Comparison of ENCODE assay signal across 8 cellular contexts in the genomic region with DNA sequence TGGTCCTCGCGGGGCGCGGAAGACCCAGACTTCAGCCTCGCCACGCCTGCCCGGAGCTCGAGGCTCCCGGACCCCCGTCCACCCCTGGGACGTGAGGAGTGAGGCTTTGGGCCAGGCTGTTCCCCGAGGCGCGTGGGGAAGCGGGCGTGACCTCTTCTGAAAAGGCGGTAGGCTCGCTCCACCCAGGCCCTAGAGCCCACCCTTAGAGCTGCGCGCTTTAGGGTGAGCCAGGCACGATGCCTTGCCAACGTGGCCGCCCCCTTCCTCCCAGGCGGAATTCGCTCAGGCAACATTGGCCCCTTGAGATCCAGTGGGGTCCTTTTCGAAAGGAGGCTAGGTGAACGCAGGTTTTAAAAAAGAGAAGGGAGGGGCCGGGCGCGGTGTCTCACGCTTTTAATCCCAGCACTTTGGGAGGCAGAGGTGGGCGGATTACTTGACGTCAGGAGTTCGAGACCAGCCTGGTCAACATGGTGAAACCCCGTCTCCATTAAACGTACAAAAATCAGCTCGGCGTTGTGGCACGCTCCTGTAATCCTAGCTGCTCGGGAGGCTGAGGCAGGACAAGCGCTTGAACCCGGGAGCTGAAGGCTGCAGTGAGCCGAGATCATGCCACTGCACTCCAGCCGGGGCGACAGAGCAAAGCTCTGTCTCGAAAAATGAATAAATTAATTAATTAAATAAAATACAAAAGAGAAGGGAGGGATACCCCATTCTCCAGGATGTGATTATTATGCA. TPM values are rescaled to one million over a fixed set of nuclear protein-coding genes. Genes with fewer than 3 reads are reported as not detected.
DNase-seq lines count a peak whose midpoint lies in the region; ATAC-seq and TF ChIP-seq lines count a peak whose summit lies in the region.

No MANE protein-coding gene starts in this region.

- peaks cover 51% of the 10 kb centered on the region for H3K27me3 Mint-ChIP-seq in activated naive CD8-positive, alpha-beta T cell treated with anti-CD3 and anti-CD28 coated beads for 36 hours

- peak overlapping the region; percentile 70 for H3K9ac ChIP-seq in iPS-15b (ENCODE audit: low read depth, low read length)

- DNase-seq in HFF-Myc (ENCODE audit: extremely low read depth, low read depth) (no peak), epidermal melanocyte (ENCODE audit: insufficient read length, low spot score) (no peak)
- peak; percentile 22 for DNase-seq in activated naive CD8-positive, alpha-beta T cell treated with anti-CD3 and anti-CD28 coated beads for 36 hours
- DNase-seq in stimulated activated effector memory CD8-positive, alpha-beta T cell treated with anti-CD3 and anti-CD28 coated beads, Interleukin-12 subunit alpha, Interleukin-12 subunit beta, amount 100 ng/mL, for 72 hours (ENCODE audit: low spot score in 2 of 2) = no peak

- H3K4me1 ChIP-seq in ACC112 (ENCODE audit: control insufficient read depth, insufficient read depth, low read length, unreplicated experiment) = peaks cover 26% of the 10 kb centered on the region
- H3K4me1 ChIP-seq in iPS-15b (ENCODE audit: control insufficient read depth, insufficient read depth, low read length) = no peaks in the 10 kb centered on the region

- peaks cover 44% of the 10 kb centered on the region for H3K4me1 Mint-ChIP-seq in activated naive CD8-positive, alpha-beta T cell treated with anti-CD3 and anti-CD28 coated beads for 36 hours
- peaks cover 42% of the 10 kb centered on the region for H3K4me1 Mint-ChIP-seq in stimulated activated effector memory CD8-positive, alpha-beta T cell treated with anti-CD3 and anti-CD28 coated beads, Interleukin-12 subunit alpha, Interleukin-12 subunit beta, amount 100 ng/mL, for 72 hours

- peak overlapping the region; percentile 98 for H2AFZ ChIP-seq in ACC112 (ENCODE audit: low read length, unreplicated experiment)

- H3K27ac ChIP-seq in ACC112 (ENCODE audit: low read depth, low read length) = peak overlapping the region; percentile 87

- peaks cover 4% of the 10 kb centered on the region for H3K36me3 Mint-ChIP-seq in activated naive CD8-positive, alpha-beta T cell treated with anti-CD3 and anti-CD28 coated beads for 36 hours
- H3K36me3 Mint-ChIP-seq in stimulated activated effector memory CD8-positive, alpha-beta T cell treated with anti-CD3 and anti-CD28 coated beads, Interleukin-12 subunit alpha, Interleukin-12 subunit beta, amount 100 ng/mL, for 72 hours = peaks cover 4% of the 10 kb centered on the region

- no peak overlapping the region for H3K27ac Mint-ChIP-seq in activated naive CD8-positive, alpha-beta T cell treated with anti-CD3 and anti-CD28 coated beads for 36 hours
- H3K27ac Mint-ChIP-seq in stimulated activated effector memory CD8-positive, alpha-beta T cell treated with anti-CD3 and anti-CD28 coated beads, Interleukin-12 subunit alpha, Interleukin-12 subunit beta, amount 100 ng/mL, for 72 hours = no peak overlapping the region

- H3K27me3 ChIP-seq in ACC112 (ENCODE audit: insufficient read depth, low read length) (no peaks in the 10 kb centered on the region), iPS-15b (ENCODE audit: control insufficient read depth, insufficient read depth, low read length) (peaks cover 25% of the 10 kb centered on the region)

- H3K36me3 ChIP-seq in ACC112 (ENCODE audit: insufficient read depth, low read length) = no peaks in the 10 kb centered on the region
- H3K36me3 ChIP-seq in iPS-15b (ENCODE audit: control insufficient read depth, insufficient read depth, low read length) = peaks cover 3% of the 10 kb centered on the region

- no peak for TF ChIP-seq CTCF in HFF-Myc (IDR thresholded peaks at IDR 0.05; ENCODE audit: low read depth, low read length, missing control alignments)

- H3K4me3 Mint-ChIP-seq in activated naive CD8-positive, alpha-beta T cell treated with anti-CD3 and anti-CD28 coated beads for 36 hours = peak overlapping the region; percentile 68
- H3K4me3 Mint-ChIP-seq in stimulated activated effector memory CD8-positive, alpha-beta T cell treated with anti-CD3 and anti-CD28 coated beads, Interleukin-12 subunit alpha, Interleukin-12 subunit beta, amount 100 ng/mL, for 72 hours = peak overlapping the region; percentile 61

- H3K9me3 ChIP-seq in iPS-15b (ENCODE audit: control insufficient read depth, insufficient read depth, low read length) = no peaks in the 10 kb centered on the region

- H3K4me3 ChIP-seq in ACC112 (ENCODE audit: low read depth, low read length) = peak overlapping the region; percentile 99
- H3K4me3 ChIP-seq in HFF-Myc (replicated peaks; ENCODE audit: low read depth, low read length) = peak overlapping the region; percentile 59
- peak overlapping the region; percentile 91 for H3K4me3 ChIP-seq in iPS-15b (ENCODE audit: low read depth, low read length)

- H3K79me2 ChIP-seq in ACC112 (ENCODE audit: control insufficient read depth, insufficient read depth, low read length, unreplicated experiment) = peaks cover 50% of the 10 kb centered on the region

- ATAC-seq in stimulated activated effector memory CD8-positive, alpha-beta T cell treated with anti-CD3 and anti-CD28 coated beads, Interleukin-12 subunit alpha, Interleukin-12 subunit beta, amount 100 ng/mL, for 72 hours = peak; percentile 12
- ATAC-seq in HG03469 (IDR thresholded peaks at IDR 0.05; ENCODE audit: unreplicated experiment) = no peak
- ATAC-seq in GM18861 (IDR thresholded peaks at IDR 0.05; ENCODE audit: unreplicated experiment) = no peak

- no peaks in the 10 kb centered on the region for H3K9me3 Mint-ChIP-seq in activated naive CD8-positive, alpha-beta T cell treated with anti-CD3 and anti-CD28 coated beads for 36 hours
- no peaks in the 10 kb centered on the region for H3K9me3 Mint-ChIP-seq in stimulated activated effector memory CD8-positive, alpha-beta T cell treated with anti-CD3 and anti-CD28 coated beads, Interleukin-12 subunit alpha, Interleukin-12 subunit beta, amount 100 ng/mL, for 72 hours

RNA-seq across cellular contexts. Expression of a gene that starts 0.9 kb away (rescaled TPM):
- 1 to 10 TPM; 9.4 to 10.0 TPM for total RNA-seq in activated naive CD8-positive, alpha-beta T cell treated with anti-CD3 and anti-CD28 coated beads for 36 hours

RNA-seq across cellular contexts. Expression of a gene that starts 19.6 kb away (rescaled TPM):
- total RNA-seq in activated naive CD8-positive, alpha-beta T cell treated with anti-CD3 and anti-CD28 coated beads for 36 hours = 100 to 1,000 TPM; 352 to 363 TPM

RNA-seq across cellular contexts. Expression of a gene that starts 37.9 kb away (rescaled TPM):
- total RNA-seq in activated naive CD8-positive, alpha-beta T cell treated with anti-CD3 and anti-CD28 coated beads for 36 hours = under 1 TPM; 0.44 to 0.58 TPM

RNA-seq across cellular contexts. Expression of a gene that starts 50.8 kb away (rescaled TPM):
- total RNA-seq in activated naive CD8-positive, alpha-beta T cell treated with anti-CD3 and anti-CD28 coated beads for 36 hours = 10 to 100 TPM; 31.5 to 37.6 TPM
